ENCODE assay signal across 1 cellular context in the genomic region with DNA sequence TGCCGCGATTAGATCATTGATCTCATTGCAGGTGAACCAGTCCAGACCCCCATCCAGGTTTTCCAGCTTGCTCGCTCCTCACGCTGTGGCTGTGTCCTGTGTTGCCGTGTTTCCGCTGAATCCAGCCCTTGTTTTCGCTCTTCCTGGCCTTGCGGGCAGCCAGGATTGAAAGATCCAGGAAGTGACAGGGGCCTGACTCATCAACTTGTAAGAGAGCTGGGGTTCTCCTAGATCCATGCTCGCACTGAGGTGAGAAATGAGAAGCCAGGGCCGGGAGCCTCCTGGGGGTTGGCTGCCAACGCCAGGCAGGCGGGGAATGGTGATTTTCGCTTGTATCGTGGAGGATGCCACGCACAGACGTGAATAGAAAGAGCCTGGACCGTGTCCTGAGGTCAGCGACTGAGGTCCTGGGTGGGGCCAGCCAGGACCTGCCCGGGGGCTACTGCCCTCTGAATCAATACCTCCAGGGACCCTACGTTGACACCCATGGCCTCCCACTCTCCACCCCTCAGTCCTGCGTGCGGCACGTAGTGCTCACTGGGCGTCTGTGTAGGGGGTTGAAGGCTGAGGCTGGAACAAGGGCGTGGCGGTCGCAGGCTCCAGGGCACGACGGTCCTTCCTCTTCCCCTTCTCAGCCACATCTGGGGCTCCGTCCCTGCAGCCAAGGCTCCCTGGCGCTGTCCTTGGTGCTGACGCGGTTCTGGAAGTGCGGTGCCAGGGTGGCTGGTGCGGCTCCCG.
TF ChIP-seq lines count a peak whose summit lies in the region.

No MANE protein-coding gene starts in this region.

TF ChIP-seq in HepG2, 621 proteins besides CTCF, POLR2A, EP300 and RAD21 (continued from another document and continues in another):
- peak; percentile 86; the same call in 1 of the 2 replicates for TF ChIP-seq ZNF30 (CRISPR knock-in tag; IDR thresholded peaks at IDR 0.05)
- no peak for TF ChIP-seq THYN1 (CRISPR knock-in tag; IDR thresholded peaks at IDR 0.05; ENCODE audit: borderline replicate concordance, low read depth)
- TF ChIP-seq ZNF660 (CRISPR knock-in tag; IDR thresholded peaks at IDR 0.05; ENCODE audit: borderline replicate concordance, low read depth) = no peak
- TF ChIP-seq, protein P1, sequence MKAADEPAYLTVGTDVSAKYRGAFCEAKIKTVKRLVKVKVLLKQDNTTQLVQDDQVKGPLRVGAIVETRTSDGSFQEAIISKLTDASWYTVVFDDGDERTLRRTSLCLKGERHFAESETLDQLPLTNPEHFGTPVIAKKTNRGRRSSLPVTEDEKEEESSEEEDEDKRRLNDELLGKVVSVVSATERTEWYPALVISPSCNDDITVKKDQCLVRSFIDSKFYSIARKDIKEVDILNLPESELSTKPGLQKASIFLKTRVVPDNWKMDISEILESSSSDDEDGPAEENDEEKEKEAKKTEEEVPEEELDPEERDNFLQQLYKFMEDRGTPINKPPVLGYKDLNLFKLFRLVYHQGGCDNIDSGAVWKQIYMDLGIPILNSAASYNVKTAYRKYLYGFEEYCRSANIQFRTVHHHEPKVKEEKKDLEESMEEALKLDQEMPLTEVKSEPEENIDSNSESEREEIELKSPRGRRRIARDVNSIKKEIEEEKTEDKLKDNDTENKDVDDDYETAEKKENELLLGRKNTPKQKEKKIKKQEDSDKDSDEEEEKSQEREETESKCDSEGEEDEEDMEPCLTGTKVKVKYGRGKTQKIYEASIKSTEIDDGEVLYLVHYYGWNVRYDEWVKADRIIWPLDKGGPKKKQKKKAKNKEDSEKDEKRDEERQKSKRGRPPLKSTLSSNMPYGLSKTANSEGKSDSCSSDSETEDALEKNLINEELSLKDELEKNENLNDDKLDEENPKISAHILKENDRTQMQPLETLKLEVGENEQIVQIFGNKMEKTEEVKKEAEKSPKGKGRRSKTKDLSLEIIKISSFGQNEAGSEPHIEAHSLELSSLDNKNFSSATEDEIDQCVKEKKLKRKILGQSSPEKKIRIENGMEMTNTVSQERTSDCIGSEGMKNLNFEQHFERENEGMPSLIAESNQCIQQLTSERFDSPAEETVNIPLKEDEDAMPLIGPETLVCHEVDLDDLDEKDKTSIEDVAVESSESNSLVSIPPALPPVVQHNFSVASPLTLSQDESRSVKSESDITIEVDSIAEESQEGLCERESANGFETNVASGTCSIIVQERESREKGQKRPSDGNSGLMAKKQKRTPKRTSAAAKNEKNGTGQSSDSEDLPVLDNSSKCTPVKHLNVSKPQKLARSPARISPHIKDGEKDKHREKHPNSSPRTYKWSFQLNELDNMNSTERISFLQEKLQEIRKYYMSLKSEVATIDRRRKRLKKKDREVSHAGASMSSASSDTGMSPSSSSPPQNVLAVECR (CRISPR knock-in tag; IDR thresholded peaks at IDR 0.05; ENCODE audit: borderline replicate concordance) = peak; percentile 98
- peak; percentile 98 for TF ChIP-seq FOXK1 (CRISPR knock-in tag; IDR thresholded peaks at IDR 0.05; ENCODE audit: borderline replicate concordance, low read depth)
- peak; percentile 51 for TF ChIP-seq CBX1 (IDR thresholded peaks at IDR 0.05; ENCODE audit: low read depth)
- TF ChIP-seq REL (CRISPR knock-in tag; conservative IDR thresholded peaks at IDR 0.05) = peak; percentile 77; the same call in 1 of the 2 replicates
- TF ChIP-seq RARA (CRISPR knock-in tag; IDR thresholded peaks at IDR 0.05) = peak; percentile 79
- TF ChIP-seq ZNF44 (CRISPR knock-in tag; IDR thresholded peaks at IDR 0.05) = no peak; the same call in 1 of the 2 replicates
- TF ChIP-seq RBM22 (optimal IDR thresholded peaks at IDR 0.05; ENCODE audit: low read length) = no peak
- TF ChIP-seq ETV5 (CRISPR knock-in tag; IDR thresholded peaks at IDR 0.05; ENCODE audit: borderline replicate concordance) = peak; percentile 96
- TF ChIP-seq CC2D1A (CRISPR knock-in tag; IDR thresholded peaks at IDR 0.05) = peak; percentile 78; the same call in 1 of the 2 replicates
- peak; percentile 96 for TF ChIP-seq HES4 (CRISPR knock-in tag; IDR thresholded peaks at IDR 0.05; ENCODE audit: borderline replicate concordance)
- TF ChIP-seq, protein P2, sequence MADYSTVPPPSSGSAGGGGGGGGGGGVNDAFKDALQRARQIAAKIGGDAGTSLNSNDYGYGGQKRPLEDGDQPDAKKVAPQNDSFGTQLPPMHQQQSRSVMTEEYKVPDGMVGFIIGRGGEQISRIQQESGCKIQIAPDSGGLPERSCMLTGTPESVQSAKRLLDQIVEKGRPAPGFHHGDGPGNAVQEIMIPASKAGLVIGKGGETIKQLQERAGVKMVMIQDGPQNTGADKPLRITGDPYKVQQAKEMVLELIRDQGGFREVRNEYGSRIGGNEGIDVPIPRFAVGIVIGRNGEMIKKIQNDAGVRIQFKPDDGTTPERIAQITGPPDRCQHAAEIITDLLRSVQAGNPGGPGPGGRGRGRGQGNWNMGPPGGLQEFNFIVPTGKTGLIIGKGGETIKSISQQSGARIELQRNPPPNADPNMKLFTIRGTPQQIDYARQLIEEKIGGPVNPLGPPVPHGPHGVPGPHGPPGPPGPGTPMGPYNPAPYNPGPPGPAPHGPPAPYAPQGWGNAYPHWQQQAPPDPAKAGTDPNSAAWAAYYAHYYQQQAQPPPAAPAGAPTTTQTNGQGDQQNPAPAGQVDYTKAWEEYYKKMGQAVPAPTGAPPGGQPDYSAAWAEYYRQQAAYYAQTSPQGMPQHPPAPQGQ (CRISPR knock-in tag; IDR thresholded peaks at IDR 0.05; ENCODE audit: borderline replicate concordance) = peak; percentile 95; the same call in 1 of the 2 replicates
- TF ChIP-seq ZFY (CRISPR knock-in tag; IDR thresholded peaks at IDR 0.05) = peak; percentile 35; the same call in 1 of the 2 replicates
- no peak for TF ChIP-seq ZNF577 (CRISPR knock-in tag; IDR thresholded peaks at IDR 0.05; ENCODE audit: borderline replicate concordance, low read depth)
- TF ChIP-seq ZFP82 (CRISPR knock-in tag; IDR thresholded peaks at IDR 0.05; ENCODE audit: borderline replicate concordance) = no peak
- TF ChIP-seq HNRNPH1 (optimal IDR thresholded peaks at IDR 0.05; ENCODE audit: low read depth, low read length) = no peak
- peak; percentile 97; the same call in 1 of the 2 replicates for TF ChIP-seq AHR (CRISPR knock-in tag; IDR thresholded peaks at IDR 0.05)
- peak; percentile 91; the same call in 1 of the 2 replicates for TF ChIP-seq ZNF34 (CRISPR knock-in tag; IDR thresholded peaks at IDR 0.05; ENCODE audit: borderline replicate concordance)
- TF ChIP-seq ZNF333 (CRISPR knock-in tag; IDR thresholded peaks at IDR 0.05; ENCODE audit: borderline replicate concordance) = peak; percentile 75
- peak; percentile 75; the same call in 1 of the 2 replicates for TF ChIP-seq ZKSCAN8 (CRISPR knock-in tag; IDR thresholded peaks at IDR 0.05; ENCODE audit: borderline replicate concordance)
- 0 out of 2 replicates have a peak, but pooled peaks have one; percentile 74 for TF ChIP-seq ZNF136 (CRISPR knock-in tag; IDR thresholded peaks at IDR 0.05; ENCODE audit: low read depth)
- peak; percentile 89; the same call in 1 of the 2 replicates for TF ChIP-seq ZFAT (CRISPR knock-in tag; conservative IDR thresholded peaks at IDR 0.05)
- TF ChIP-seq KLF12 (CRISPR knock-in tag; IDR thresholded peaks at IDR 0.05; ENCODE audit: borderline replicate concordance) = 0 out of 2 replicates have a peak, but pooled peaks have one; percentile 30
- peak; percentile 79 for TF ChIP-seq NCOA1 (CRISPR knock-in tag; IDR thresholded peaks at IDR 0.05)
- TF ChIP-seq, protein P3, sequence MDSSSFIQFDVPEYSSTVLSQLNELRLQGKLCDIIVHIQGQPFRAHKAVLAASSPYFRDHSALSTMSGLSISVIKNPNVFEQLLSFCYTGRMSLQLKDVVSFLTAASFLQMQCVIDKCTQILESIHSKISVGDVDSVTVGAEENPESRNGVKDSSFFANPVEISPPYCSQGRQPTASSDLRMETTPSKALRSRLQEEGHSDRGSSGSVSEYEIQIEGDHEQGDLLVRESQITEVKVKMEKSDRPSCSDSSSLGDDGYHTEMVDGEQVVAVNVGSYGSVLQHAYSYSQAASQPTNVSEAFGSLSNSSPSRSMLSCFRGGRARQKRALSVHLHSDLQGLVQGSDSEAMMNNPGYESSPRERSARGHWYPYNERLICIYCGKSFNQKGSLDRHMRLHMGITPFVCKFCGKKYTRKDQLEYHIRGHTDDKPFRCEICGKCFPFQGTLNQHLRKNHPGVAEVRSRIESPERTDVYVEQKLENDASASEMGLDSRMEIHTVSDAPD (CRISPR knock-in tag; IDR thresholded peaks at IDR 0.05) = peak; percentile 22; the same call in 1 of the 2 replicates
- no peak for TF ChIP-seq ZNF101 (CRISPR knock-in tag; IDR thresholded peaks at IDR 0.05; ENCODE audit: borderline replicate concordance, low read depth)
- peak; percentile 98 for TF ChIP-seq GPN1 (CRISPR knock-in tag; IDR thresholded peaks at IDR 0.05; ENCODE audit: borderline replicate concordance)
- peak; percentile 72; the same call in 1 of the 2 replicates for TF ChIP-seq ZNF737 (CRISPR knock-in tag; IDR thresholded peaks at IDR 0.05; ENCODE audit: borderline replicate concordance)
- no peak for TF ChIP-seq SRSF4 (IDR thresholded peaks at IDR 0.05; ENCODE audit: low read depth, low read length, poor library complexity, severe bottlenecking)
- TF ChIP-seq, protein P4, sequence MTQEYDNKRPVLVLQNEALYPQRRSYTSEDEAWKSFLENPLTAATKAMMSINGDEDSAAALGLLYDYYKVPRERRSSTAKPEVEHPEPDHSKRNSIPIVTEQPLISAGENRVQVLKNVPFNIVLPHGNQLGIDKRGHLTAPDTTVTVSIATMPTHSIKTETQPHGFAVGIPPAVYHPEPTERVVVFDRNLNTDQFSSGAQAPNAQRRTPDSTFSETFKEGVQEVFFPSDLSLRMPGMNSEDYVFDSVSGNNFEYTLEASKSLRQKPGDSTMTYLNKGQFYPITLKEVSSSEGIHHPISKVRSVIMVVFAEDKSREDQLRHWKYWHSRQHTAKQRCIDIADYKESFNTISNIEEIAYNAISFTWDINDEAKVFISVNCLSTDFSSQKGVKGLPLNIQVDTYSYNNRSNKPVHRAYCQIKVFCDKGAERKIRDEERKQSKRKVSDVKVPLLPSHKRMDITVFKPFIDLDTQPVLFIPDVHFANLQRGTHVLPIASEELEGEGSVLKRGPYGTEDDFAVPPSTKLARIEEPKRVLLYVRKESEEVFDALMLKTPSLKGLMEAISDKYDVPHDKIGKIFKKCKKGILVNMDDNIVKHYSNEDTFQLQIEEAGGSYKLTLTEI (CRISPR knock-in tag; conservative IDR thresholded peaks at IDR 0.05) = no peak
- TF ChIP-seq, protein P5, sequence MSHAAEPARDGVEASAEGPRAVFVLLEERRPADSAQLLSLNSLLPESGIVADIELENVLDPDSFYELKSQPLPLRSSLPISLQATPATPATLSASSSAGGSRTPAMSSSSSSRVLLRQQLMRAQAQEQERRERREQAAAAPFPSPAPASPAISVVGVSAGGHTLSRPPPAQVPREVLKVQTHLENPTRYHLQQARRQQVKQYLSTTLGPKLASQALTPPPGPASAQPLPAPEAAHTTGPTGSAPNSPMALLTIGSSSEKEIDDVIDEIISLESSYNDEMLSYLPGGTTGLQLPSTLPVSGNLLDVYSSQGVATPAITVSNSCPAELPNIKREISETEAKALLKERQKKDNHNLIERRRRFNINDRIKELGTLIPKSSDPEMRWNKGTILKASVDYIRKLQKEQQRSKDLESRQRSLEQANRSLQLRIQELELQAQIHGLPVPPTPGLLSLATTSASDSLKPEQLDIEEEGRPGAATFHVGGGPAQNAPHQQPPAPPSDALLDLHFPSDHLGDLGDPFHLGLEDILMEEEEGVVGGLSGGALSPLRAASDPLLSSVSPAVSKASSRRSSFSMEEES (CRISPR knock-in tag; IDR thresholded peaks at IDR 0.05) = peak; percentile 81
- peak; percentile 86 for TF ChIP-seq FOXA3 (CRISPR knock-in tag; IDR thresholded peaks at IDR 0.05)
- TF ChIP-seq ZNF121 (CRISPR knock-in tag; IDR thresholded peaks at IDR 0.05) = peak; percentile 54
- TF ChIP-seq, protein P6, sequence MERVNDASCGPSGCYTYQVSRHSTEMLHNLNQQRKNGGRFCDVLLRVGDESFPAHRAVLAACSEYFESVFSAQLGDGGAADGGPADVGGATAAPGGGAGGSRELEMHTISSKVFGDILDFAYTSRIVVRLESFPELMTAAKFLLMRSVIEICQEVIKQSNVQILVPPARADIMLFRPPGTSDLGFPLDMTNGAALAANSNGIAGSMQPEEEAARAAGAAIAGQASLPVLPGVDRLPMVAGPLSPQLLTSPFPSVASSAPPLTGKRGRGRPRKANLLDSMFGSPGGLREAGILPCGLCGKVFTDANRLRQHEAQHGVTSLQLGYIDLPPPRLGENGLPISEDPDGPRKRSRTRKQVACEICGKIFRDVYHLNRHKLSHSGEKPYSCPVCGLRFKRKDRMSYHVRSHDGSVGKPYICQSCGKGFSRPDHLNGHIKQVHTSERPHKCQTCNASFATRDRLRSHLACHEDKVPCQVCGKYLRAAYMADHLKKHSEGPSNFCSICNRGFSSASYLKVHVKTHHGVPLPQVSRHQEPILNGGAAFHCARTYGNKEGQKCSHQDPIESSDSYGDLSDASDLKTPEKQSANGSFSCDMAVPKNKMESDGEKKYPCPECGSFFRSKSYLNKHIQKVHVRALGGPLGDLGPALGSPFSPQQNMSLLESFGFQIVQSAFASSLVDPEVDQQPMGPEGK (CRISPR knock-in tag; IDR thresholded peaks at IDR 0.05) = peak; percentile 70
- no peak for TF ChIP-seq ZNF354B (CRISPR knock-in tag; IDR thresholded peaks at IDR 0.05)
- no peak; the same call in 1 of the 2 replicates for TF ChIP-seq DPF2 (CRISPR knock-in tag; IDR thresholded peaks at IDR 0.05; ENCODE audit: borderline replicate concordance, low read depth)
- TF ChIP-seq REXO4 (CRISPR knock-in tag; IDR thresholded peaks at IDR 0.05; ENCODE audit: borderline replicate concordance) = peak; percentile 87; the same call in 1 of the 2 replicates
- TF ChIP-seq, protein P7, sequence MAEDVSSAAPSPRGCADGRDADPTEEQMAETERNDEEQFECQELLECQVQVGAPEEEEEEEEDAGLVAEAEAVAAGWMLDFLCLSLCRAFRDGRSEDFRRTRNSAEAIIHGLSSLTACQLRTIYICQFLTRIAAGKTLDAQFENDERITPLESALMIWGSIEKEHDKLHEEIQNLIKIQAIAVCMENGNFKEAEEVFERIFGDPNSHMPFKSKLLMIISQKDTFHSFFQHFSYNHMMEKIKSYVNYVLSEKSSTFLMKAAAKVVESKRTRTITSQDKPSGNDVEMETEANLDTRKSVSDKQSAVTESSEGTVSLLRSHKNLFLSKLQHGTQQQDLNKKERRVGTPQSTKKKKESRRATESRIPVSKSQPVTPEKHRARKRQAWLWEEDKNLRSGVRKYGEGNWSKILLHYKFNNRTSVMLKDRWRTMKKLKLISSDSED (CRISPR knock-in tag; IDR thresholded peaks at IDR 0.05) = peak; percentile 78; the same call in 1 of the 2 replicates
- TF ChIP-seq, protein P8, sequence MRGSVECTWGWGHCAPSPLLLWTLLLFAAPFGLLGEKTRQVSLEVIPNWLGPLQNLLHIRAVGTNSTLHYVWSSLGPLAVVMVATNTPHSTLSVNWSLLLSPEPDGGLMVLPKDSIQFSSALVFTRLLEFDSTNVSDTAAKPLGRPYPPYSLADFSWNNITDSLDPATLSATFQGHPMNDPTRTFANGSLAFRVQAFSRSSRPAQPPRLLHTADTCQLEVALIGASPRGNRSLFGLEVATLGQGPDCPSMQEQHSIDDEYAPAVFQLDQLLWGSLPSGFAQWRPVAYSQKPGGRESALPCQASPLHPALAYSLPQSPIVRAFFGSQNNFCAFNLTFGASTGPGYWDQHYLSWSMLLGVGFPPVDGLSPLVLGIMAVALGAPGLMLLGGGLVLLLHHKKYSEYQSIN (CRISPR knock-in tag; IDR thresholded peaks at IDR 0.05; ENCODE audit: borderline replicate concordance) = no peak
- TF ChIP-seq SOX6 (IDR thresholded peaks at IDR 0.05) = no peak
- peak; percentile 88 for TF ChIP-seq SOX6 (CRISPR knock-in tag; IDR thresholded peaks at IDR 0.05)
- peak; percentile 27; the same call in 1 of the 2 replicates for TF ChIP-seq ZNF670 (CRISPR knock-in tag; IDR thresholded peaks at IDR 0.05; ENCODE audit: borderline replicate concordance)
